ENCODE assay signal across 35 cellular contexts in genomic region chr2:197993363-197993762, GRCh38.
A peak's percentile ranks its signal among the peaks of the same experiment; 100 is the strongest.
DNase-seq lines count a peak whose midpoint lies in the region; ATAC-seq and TF ChIP-seq lines count a peak whose summit lies in the region.
"Had no signal": no experiment of that assay in that cellular context is flagged by ENCODE, and none has a peak within 500 bp of the region (broad histone marks: within the 10 kb centered on the region; RNA-seq: fewer than 3 reads in every experiment).

No MANE protein-coding gene starts in this region.

- no peak for TF ChIP-seq POLR2A in transverse colon (IDR thresholded peaks at IDR 0.05)

- H2BK120ac ChIP-seq in mesenchymal stem cell (ENCODE audit: low read depth, low read length): no peak overlapping the region

- H3K4me3 ChIP-seq in transverse colon (no peak overlapping the region), mesenchymal stem cell (ENCODE audit: insufficient read depth in 1 of 2, low read depth in 1 of 2, low read length in 2 of 2) (no peak overlapping the region)
- H3K4me3 ChIP-seq: A549, GM23248, left ventricle myocardium inferior, MG63, right lobe of liver, tibial artery had no signal

- peak; percentile 27 to 44 for ATAC-seq in activated T-cell treated with anti-CD3 and anti-CD28 coated beads, Interleukin-2, amount 50 U/mL, for 72 hours (replicated peaks in 1 of 2)
- ATAC-seq in GM18867 (IDR thresholded peaks at IDR 0.05; ENCODE audit: unreplicated experiment): peak; percentile 52
- ATAC-seq in HG02610 (IDR thresholded peaks at IDR 0.05; ENCODE audit: unreplicated experiment): peak; percentile 37
- ATAC-seq in activated naive CD8-positive, alpha-beta T cell treated with anti-CD3 and anti-CD28 coated beads, Interleukin-2, amount 50 U/mL, for 24 hours: peak; percentile 35
- ATAC-seq: A549; activated CD8-positive, alpha-beta T cell treated with anti-CD3 and anti-CD28 coated beads, Interleukin-2, amount 10 ng/mL, durations not matched to agents 7 days and 5 days; right lobe of liver had no signal

- peaks cover 4 to 9% of the 10 kb centered on the region in 2 donors for H3K36me3 Mint-ChIP-seq in activated T-cell treated with anti-CD3 and anti-CD28 coated beads, Interleukin-2, amount 50 U/mL, for 72 hours (ENCODE audit: insufficient read depth in 2 of 2)
- peaks cover 6% of the 10 kb centered on the region for H3K36me3 Mint-ChIP-seq in activated naive CD8-positive, alpha-beta T cell treated with anti-CD3 and anti-CD28 coated beads, Interleukin-2, amount 50 U/mL, for 24 hours (ENCODE audit: low read depth)
- H3K36me3 Mint-ChIP-seq: mesothelial cell of epicardium, naive B cell had no signal

- H3K79me1 ChIP-seq in mesenchymal stem cell (replicated peaks; ENCODE audit: low read length, poor library complexity, severe bottlenecking): no peaks in the 10 kb centered on the region

- H2AK5ac ChIP-seq in mesenchymal stem cell (ENCODE audit: low read length, severe bottlenecking): no peak overlapping the region

- H3K36me3 ChIP-seq in transverse colon: no peaks in the 10 kb centered on the region
- H3K36me3 ChIP-seq in mesenchymal stem cell (ENCODE audit: control insufficient read depth in 1 of 2, insufficient read depth in 2 of 2, low read depth in 1 of 2, low read length in 2 of 2): no peaks in the 10 kb centered on the region
- H3K36me3 ChIP-seq: left ventricle myocardium inferior, MG63, neutrophil, right lobe of liver, tibial artery had no signal

- H4K8ac ChIP-seq in mesenchymal stem cell (ENCODE audit: low read length): no peak overlapping the region

- no peak overlapping the region for H2AFZ ChIP-seq in mesenchymal stem cell (ENCODE audit: low read depth, low read length)

- H3K9ac ChIP-seq in mesenchymal stem cell (ENCODE audit: low read length): no peak overlapping the region
- H3K9ac ChIP-seq: GM23248, KMS-11 had no signal

- no peak overlapping the region for H3K4ac ChIP-seq in mesenchymal stem cell (ENCODE audit: low read depth in 1 of 2, low read length in 2 of 2)

- no peaks in the 10 kb centered on the region for H3K27me3 ChIP-seq in transverse colon
- no peaks in the 10 kb centered on the region for H3K27me3 ChIP-seq in mesenchymal stem cell (ENCODE audit: control insufficient read depth in 1 of 2, insufficient read depth in 1 of 2, low read length in 2 of 2)
- H3K27me3 ChIP-seq: MG63, neutrophil, right lobe of liver, tibial artery had no signal

- H3K4me2 ChIP-seq in mesenchymal stem cell (ENCODE audit: low read length, poor library complexity, severe bottlenecking): no peak overlapping the region
- H3K4me2 ChIP-seq: A549, KMS-11 had no signal

- no peak overlapping the region for H3K4me3 Mint-ChIP-seq in activated T-cell treated with anti-CD3 and anti-CD28 coated beads, Interleukin-2, amount 50 U/mL, for 72 hours
- no peak overlapping the region for H3K4me3 Mint-ChIP-seq in activated naive CD8-positive, alpha-beta T cell treated with anti-CD3 and anti-CD28 coated beads, Interleukin-2, amount 50 U/mL, for 24 hours
- H3K4me3 Mint-ChIP-seq: activated B cell treated with CpG ODN at 0.5 μM for 24 hours; activated CD8-positive, alpha-beta T cell treated with anti-CD3 and anti-CD28 coated beads, Interleukin-2, amount 10 ng/mL, durations not matched to agents 7 days and 5 days; CD4-positive, alpha-beta T cell; central memory CD8-positive, alpha-beta T cell; dendritic cell treated with granulocyte-macrophage colony-stimulating factor and Interleukin-4, amounts not matched to agents 40 ng/mL and 50 ng/mL, for 4 days; endodermal cell; mesothelial cell of epicardium; naive B cell had no signal

- H3K27me3 Mint-ChIP-seq in activated T-cell treated with anti-CD3 and anti-CD28 coated beads, Interleukin-2, amount 50 U/mL, for 72 hours (ENCODE audit: low read depth): no peaks in the 10 kb centered on the region
- H3K27me3 Mint-ChIP-seq in activated naive CD8-positive, alpha-beta T cell treated with anti-CD3 and anti-CD28 coated beads, Interleukin-2, amount 50 U/mL, for 24 hours: no peaks in the 10 kb centered on the region
- H3K27me3 Mint-ChIP-seq: activated B cell treated with CpG ODN at 0.5 μM for 24 hours; CD4-positive, alpha-beta T cell; central memory CD8-positive, alpha-beta T cell; dendritic cell treated with granulocyte-macrophage colony-stimulating factor and Interleukin-4, amounts not matched to agents 40 ng/mL and 50 ng/mL, for 4 days had no signal

- H3K23ac ChIP-seq in mesenchymal stem cell (ENCODE audit: low read length in 2 of 2): no peak overlapping the region

- no peak overlapping the region for H2BK15ac ChIP-seq in mesenchymal stem cell (ENCODE audit: low read depth, poor library complexity, severe bottlenecking)

- H2BK5ac ChIP-seq in mesenchymal stem cell (ENCODE audit: low read depth, low read length, poor library complexity, severe bottlenecking): no peak overlapping the region

- no peak overlapping the region for H3K14ac ChIP-seq in mesenchymal stem cell (ENCODE audit: low read length in 2 of 2)

- peaks cover 52% of the 10 kb centered on the region for H3K4me1 Mint-ChIP-seq in activated T-cell treated with anti-CD3 and anti-CD28 coated beads, Interleukin-2, amount 50 U/mL, for 72 hours (ENCODE audit: low read depth)
- H3K4me1 Mint-ChIP-seq in activated naive CD8-positive, alpha-beta T cell treated with anti-CD3 and anti-CD28 coated beads, Interleukin-2, amount 50 U/mL, for 24 hours: peaks cover 45% of the 10 kb centered on the region
- H3K4me1 Mint-ChIP-seq: activated B cell treated with CpG ODN at 0.5 μM for 24 hours; central memory CD8-positive, alpha-beta T cell; naive B cell had no signal

- H3K4me1 ChIP-seq in transverse colon (no peaks in the 10 kb centered on the region), mesenchymal stem cell (ENCODE audit: control insufficient read depth, insufficient read depth, low read depth, low read length) (no peaks in the 10 kb centered on the region)
- H3K4me1 ChIP-seq: A549, right lobe of liver had no signal

- peaks cover 0 to 4% of the 10 kb centered on the region in 2 donors for H3K9me3 Mint-ChIP-seq in activated T-cell treated with anti-CD3 and anti-CD28 coated beads, Interleukin-2, amount 50 U/mL, for 72 hours
- H3K9me3 Mint-ChIP-seq in activated naive CD8-positive, alpha-beta T cell treated with anti-CD3 and anti-CD28 coated beads, Interleukin-2, amount 50 U/mL, for 24 hours: peaks cover 16% of the 10 kb centered on the region
- H3K9me3 Mint-ChIP-seq: central memory CD8-positive, alpha-beta T cell; endodermal cell had no signal

- in situ Hi-C loops in transverse colon (cut with MboI; ENCODE audit: low pct_ligation_motif_present in 1 of 4, low pct_unique_long_range_greater_than_20kb in 1 of 4, low sequenced_read_pairs in 3 of 4): no loop called here

- DNase-seq in activated T-cell treated with anti-CD3 and anti-CD28 coated beads, Interleukin-2, amount 50 U/mL, for 72 hours: no peak
- DNase-seq in activated T-cell treated with anti-CD3 and anti-CD28 coated beads, Interleukin-2, amount 50 U/mL, for 48 hours: no peak
- no peak for DNase-seq in activated naive CD8-positive, alpha-beta T cell treated with anti-CD3 and anti-CD28 coated beads, Interleukin-2, amount 50 U/mL, for 24 hours
- DNase-seq in transverse colon (no peak), mesenchymal stem cell (no peak), mesenteric fat pad (ENCODE audit: low spot score) (no peak)
- DNase-seq: activated B cell treated with CpG ODN at 0.5 μM for 24 hours; activated CD8-positive, alpha-beta T cell treated with anti-CD3 and anti-CD28 coated beads, Interleukin-2, amount 10 ng/mL, durations not matched to agents 7 days and 5 days; activated gamma-delta T cell; CD4-positive, alpha-beta T cell; DMS79 treated with DMSO at 0.1 percent for 48 hours; endodermal cell; GDM1; head of caudate nucleus; left ventricle myocardium inferior; MG63; naive B cell; NCI-H1105; NCI-H1930; NCI-H524 treated with DMSO at 0.1 percent for 48 hours; OCI-M1; right lobe of liver; stimulated activated CD8-positive, alpha-beta memory T cell treated with anti-CD3 and anti-CD28 coated beads, Interleukin-4, amount 100 ng/mL, for 48 hours; T-helper 1 cell; tibial artery had no signal

- no peak for TF ChIP-seq EP300 in transverse colon (IDR thresholded peaks at IDR 0.05; ENCODE audit: low read depth)

- intact Hi-C loops in transverse colon (cut with DNase I; ENCODE audit: low total_unique reads): no loop called here

- H3K9me3 ChIP-seq in transverse colon: no peaks in the 10 kb centered on the region
- no peaks in the 10 kb centered on the region for H3K9me3 ChIP-seq in mesenchymal stem cell (ENCODE audit: control insufficient read depth, low read length)
- H3K9me3 ChIP-seq: A549, left ventricle myocardium inferior, MG63, neutrophil, right lobe of liver, tibial artery had no signal

- H2BK12ac ChIP-seq in mesenchymal stem cell (ENCODE audit: low read length in 2 of 2): no peak overlapping the region

- H4K91ac ChIP-seq in mesenchymal stem cell (ENCODE audit: low read length): no peak overlapping the region

- H3K27ac ChIP-seq in transverse colon: no peak overlapping the region
- H3K27ac ChIP-seq in mesenchymal stem cell (ENCODE audit: low read length, poor library complexity, severe bottlenecking): no peak overlapping the region
- H3K27ac ChIP-seq: A549, GM23248, KMS-11, left ventricle myocardium inferior, neutrophil, right lobe of liver, RWPE1, tibial artery had no signal

- no peak overlapping the region for H3K18ac ChIP-seq in mesenchymal stem cell (ENCODE audit: low read depth in 1 of 2, low read length in 2 of 2)

- peak overlapping the region; percentile 55 for H3K27ac Mint-ChIP-seq in activated T-cell treated with anti-CD3 and anti-CD28 coated beads, Interleukin-2, amount 50 U/mL, for 72 hours
- H3K27ac Mint-ChIP-seq in activated naive CD8-positive, alpha-beta T cell treated with anti-CD3 and anti-CD28 coated beads, Interleukin-2, amount 50 U/mL, for 24 hours: no peak overlapping the region
- H3K27ac Mint-ChIP-seq: activated B cell treated with CpG ODN at 0.5 μM for 24 hours; activated CD8-positive, alpha-beta T cell treated with anti-CD3 and anti-CD28 coated beads, Interleukin-2, amount 10 ng/mL, durations not matched to agents 7 days and 5 days; CD4-positive, alpha-beta T cell; dendritic cell treated with granulocyte-macrophage colony-stimulating factor and Interleukin-4, amounts not matched to agents 40 ng/mL and 50 ng/mL, for 4 days; endodermal cell; mesothelial cell of epicardium; naive B cell had no signal

- TF ChIP-seq CTCF in transverse colon (IDR thresholded peaks at IDR 0.05): no peak
